Comparison of ENCODE assay signal across 11 cellular contexts in genomic region chr9:137269231-137269772, GRCh38. TPM values are rescaled to one million over a fixed set of nuclear protein-coding genes. Genes with fewer than 3 reads are reported as not detected.
DNase-seq lines count a peak whose midpoint lies in the region; ATAC-seq, FAIRE-seq and TF ChIP-seq lines count a peak whose summit lies in the region.
"Had no signal": no experiment of that assay in that cellular context is flagged by ENCODE, and none has a peak within 500 bp of the region (broad histone marks: within the 10 kb centered on the region; RNA-seq: fewer than 3 reads in every experiment).

No MANE protein-coding gene starts in this region.

- intact Hi-C loops in body of pancreas (cut with DNase I) (no loop called here), HepG2 (cut with micrococcal nuclease; ENCODE audit: unreplicated experiment) (no loop called here)
- intact Hi-C loops in CD4-positive, alpha-beta memory T cell (cut with micrococcal nuclease) = no loop called here

- no peaks in the 10 kb centered on the region for H3K9me3 ChIP-seq in body of pancreas
- H3K9me3 ChIP-seq in HepG2 (ENCODE audit: low read length) = no peaks in the 10 kb centered on the region
- H3K9me3 ChIP-seq in CD4-positive, alpha-beta memory T cell (ENCODE audit: control insufficient read depth in 1 of 2, low read length in 2 of 2) = no peaks in the 10 kb centered on the region

- H3K27ac Mint-ChIP-seq in CD4-positive, alpha-beta memory T cell = no peak overlapping the region
- H3K27ac Mint-ChIP-seq: activated CD4-positive, alpha-beta memory T cell treated with anti-CD3 and anti-CD28 coated beads, Interleukin-2, amount 10 ng/mL, durations not matched to agents 7 days and 5 days had no signal

- H3K4me2 ChIP-seq in HepG2 (ENCODE audit: low read depth, low read length) = no peak overlapping the region

- TF ChIP-seq RAD21 in HepG2 (CRISPR knock-in tag; IDR thresholded peaks at IDR 0.05) = no peak

- POLR2A ChIA-PET in HepG2 (lab: Yijun Ruan, JAX) = interaction anchor here (1.1 to 3.4 kb wide), 3 partner anchors 8 to 29 kb away, joined by 3 to 11 read pairs (median 11); partner anchors contain the start of genes TOR4A and TUBB4B
- POLR2A ChIA-PET in CD4-positive, alpha-beta memory T cell (lab: Charles Lee; ENCODE audit: partially characterized antibody) = no interaction called here

- peaks cover 5 to 7% of the 10 kb centered on the region in 2 donors for H3K36me3 ChIP-seq in body of pancreas (replicated peaks in 1 of 2; ENCODE audit: insufficient read depth in 1 of 2, low read depth in 2 of 2)
- peaks cover 20 to 39% of the 10 kb centered on the region in 2 experiments; a peak in 4 of 5 replicates for H3K36me3 ChIP-seq in HepG2 (replicated peaks in 1 of 2; ENCODE audit: control insufficient read depth in 1 of 2, insufficient read depth in 2 of 2, low read length in 2 of 2)
- H3K36me3 ChIP-seq in CD4-positive, alpha-beta memory T cell (ENCODE audit: insufficient read depth, low read length) = peaks cover 18% of the 10 kb centered on the region

- H3K4me1 ChIP-seq in body of pancreas (peaks cover 37% of the 10 kb centered on the region), HepG2 (ENCODE audit: insufficient read depth, low read length) (peaks cover 19% of the 10 kb centered on the region)
- peaks cover 11% of the 10 kb centered on the region for H3K4me1 ChIP-seq in CD4-positive, alpha-beta memory T cell (ENCODE audit: insufficient read depth, low read length)

- no peaks in the 10 kb centered on the region for H3K9me3 Mint-ChIP-seq in CD4-positive, alpha-beta memory T cell
- H3K9me3 Mint-ChIP-seq: activated CD4-positive, alpha-beta memory T cell treated with anti-CD3 and anti-CD28 coated beads, Interleukin-2, amount 10 ng/mL, durations not matched to agents 7 days and 5 days; dendritic cell treated with granulocyte-macrophage colony-stimulating factor and Interleukin-4, amounts not matched to agents 40 ng/mL and 50 ng/mL, for 4 days had no signal

- TF ChIP-seq CTCF in body of pancreas (IDR thresholded peaks at IDR 0.05) = peak in 1 of 7 experiments; percentile 4
- TF ChIP-seq CTCF in HepG2 (CRISPR knock-in tag; IDR thresholded peaks at IDR 0.05) = no peak

- H3K4me1 Mint-ChIP-seq in CD4-positive, alpha-beta memory T cell = peaks cover 8 to 19% (median 13%) of the 10 kb centered on the region in 4 donors

- DNase-seq in NCI-H2196 (lab: John Stamatoyannopoulos, UW; ENCODE audit: unreplicated experiment) (peak; percentile 33), NCI-H2196 treated with DMSO at 0.1 percent for 48 hours (lab: John Stamatoyannopoulos, UW; ENCODE audit: unreplicated experiment) (no peak), body of pancreas (peak; percentile 66 to 82 (median 80)), HepG2 (ENCODE audit: low spot score) (no peak), ureter (ENCODE audit: low spot score) (peak; percentile 79), HPDE6-E6E7 (ENCODE audit: extremely low spot score) (no peak)
- DNase-seq in CD4-positive, alpha-beta memory T cell = no peak
- DNase-seq: activated CD4-positive, alpha-beta memory T cell treated with anti-CD3 and anti-CD28 coated beads, Interleukin-2, amount 10 ng/mL, durations not matched to agents 7 days and 5 days had no signal

- H3K27me3 Mint-ChIP-seq in CD4-positive, alpha-beta memory T cell = no peaks in the 10 kb centered on the region
- H3K27me3 Mint-ChIP-seq: activated CD4-positive, alpha-beta memory T cell treated with anti-CD3 and anti-CD28 coated beads, Interleukin-2, amount 10 ng/mL, durations not matched to agents 7 days and 5 days; dendritic cell treated with granulocyte-macrophage colony-stimulating factor and Interleukin-4, amounts not matched to agents 40 ng/mL and 50 ng/mL, for 4 days had no signal

- in situ Hi-C loops in HepG2 (cut with HindIII; ENCODE audit: extremely low pct_ligation_motif_present, low pct_unique_long_range_greater_than_20kb) = no loop called here

- TF ChIP-seq POLR2A in body of pancreas (IDR thresholded peaks at IDR 0.05) (peak in 1 of 3 donors; percentile 37), HepG2 (IDR thresholded peaks at IDR 0.05; ENCODE audit: insufficient read depth in 1 of 2, low read depth in 2 of 2, low read length in 2 of 2) (no peak)

- peak overlapping the region; percentile 47 to 79 (median 66) for H3K27ac ChIP-seq in body of pancreas
- peak overlapping the region; percentile 63 for H3K27ac ChIP-seq in HepG2 (ENCODE audit: extremely low read length, insufficient read depth, low read length)
- H3K27ac ChIP-seq in CD4-positive, alpha-beta memory T cell (ENCODE audit: low read depth, low read length) = no peak overlapping the region

- FAIRE-seq in HepG2 (lab: Jason Lieb, UNC) = no peak
- FAIRE-seq: A204.1 had no signal

- H3K27me3 ChIP-seq in body of pancreas (no peaks in the 10 kb centered on the region), HepG2 (ENCODE audit: control insufficient read depth in 1 of 2, insufficient read depth in 2 of 2, low read length in 2 of 2) (no peaks in the 10 kb centered on the region)
- H3K27me3 ChIP-seq in CD4-positive, alpha-beta memory T cell (ENCODE audit: insufficient read depth, low read length) = no peaks in the 10 kb centered on the region

- 14 to 23% methylated on average over 14 to 17 of the region's 17 CpGs for WGBS in body of pancreas, 2 donors
- WGBS in HepG2 (ENCODE audit: low lambda C conversion rate) = 99% methylated on average over 16 of the region's 17 CpGs

- H3K36me3 Mint-ChIP-seq in CD4-positive, alpha-beta memory T cell = peaks cover 20 to 28% of the 10 kb centered on the region in 2 donors

- H2AFZ ChIP-seq in HepG2 (ENCODE audit: low read length) = no peak overlapping the region

- no peak overlapping the region for H3K4me3 ChIP-seq in body of pancreas
- H3K4me3 ChIP-seq in HepG2 (replicated peaks in 1 of 3; ENCODE audit: insufficient read depth in 1 of 3, low read depth in 2 of 3, low read length in 3 of 3) = no peak overlapping the region
- H3K4me3 ChIP-seq in CD4-positive, alpha-beta memory T cell (ENCODE audit: low read length in 2 of 2) = no peak overlapping the region

- CTCF ChIA-PET in HepG2 (lab: Yijun Ruan, JAX; ENCODE audit: low intra/inter-chr PET ratio, low total read pairs) = no interaction called here
- CTCF ChIA-PET in CD4-positive, alpha-beta memory T cell (lab: Charles Lee; ENCODE audit: partially characterized antibody) = no interaction called here

- BruUV-seq in HepG2 (replicated peaks; lab: Mats Ljungman, UMichigan) = no TSS peak

- no peaks in the 10 kb centered on the region for H3K79me2 ChIP-seq in HepG2 (ENCODE audit: insufficient read depth, low read length)

- ATAC-seq in body of pancreas (peak; percentile 85), HepG2 (no peak), GM19397 (IDR thresholded peaks at IDR 0.05; ENCODE audit: unreplicated experiment) (no peak)

- TF ChIP-seq EP300 in HepG2 (IDR thresholded peaks at IDR 0.05; ENCODE audit: low read depth in 2 of 2, low read length in 2 of 2) = no peak
- no peak for TF ChIP-seq EP300 in HepG2 (CRISPR knock-in tag; IDR thresholded peaks at IDR 0.05; ENCODE audit: borderline replicate concordance)

- no peak overlapping the region for H3K9ac ChIP-seq in HepG2 (ENCODE audit: insufficient read depth, low read depth, low read length)

- no peaks in the 10 kb centered on the region; the same call in 1 of the 2 replicates for H4K20me1 ChIP-seq in HepG2 (ENCODE audit: insufficient read depth, low read length)

- H3K4me3 Mint-ChIP-seq in CD4-positive, alpha-beta memory T cell = no peak overlapping the region
- H3K4me3 Mint-ChIP-seq: activated CD4-positive, alpha-beta memory T cell treated with anti-CD3 and anti-CD28 coated beads, Interleukin-2, amount 10 ng/mL, durations not matched to agents 7 days and 5 days had no signal

RNA-seq across cellular contexts. Expression of gene TOR4A, which starts 8.2 kb away (rescaled TPM):
- total RNA-seq in body of pancreas (10 to 100 TPM in 1 of 2 donors, 1 to 10 TPM in 1; 9.9 to 12.2 TPM), HepG2 (2016; rRNA removed; fragmentation: Illumina TruSeq; extraction: Trizol) (7.0 and 14.2 TPM in 2 replicates), ureter (15.4 TPM)
- 1.3 and 1.5 TPM in 2 replicates for total RNA-seq in HepG2 (2016; cell fraction: cytosol; rRNA removed; fragmentation: Illumina TruSeq; extraction: Trizol; ENCODE audit: low read depth)
- 6.7 and 14.2 TPM in 2 replicates for total RNA-seq in HepG2 (2016; cell fraction: insoluble cytoplasmic fraction; rRNA removed; fragmentation: Illumina TruSeq; extraction: Trizol)
- 5.1 and 6.1 TPM in 2 replicates for total RNA-seq in HepG2 (2016; cell fraction: membrane; rRNA removed; fragmentation: Illumina TruSeq; extraction: Trizol)
- total RNA-seq in HepG2 (2016; cell fraction: nucleus; rRNA removed; fragmentation: Illumina TruSeq; extraction: Trizol) = 10.4 and 11.5 TPM in 2 replicates
- polyA plus RNA-seq in HepG2 (2011; rRNA removed) = 11.1 and 16.4 TPM in 2 replicates
- 14.3 and 20.7 TPM in 2 replicates for polyA plus RNA-seq in HepG2 (2011; cell fraction: cytosol; rRNA removed)
- 17.2 and 18.2 TPM in 2 replicates for polyA plus RNA-seq in HepG2 (2011; cell fraction: nucleus; rRNA removed)
- polyA plus RNA-seq in HepG2 (2012) = 6.6 and 10.2 TPM in 2 replicates
- 1.1 and 1.2 TPM in 2 replicates for polyA plus RNA-seq in HepG2 (2016; cell fraction: cytosol; fragmentation: Illumina TruSeq; extraction: Trizol; ENCODE audit: low read depth)
- 7.9 and 8.2 TPM in 2 replicates for polyA plus RNA-seq in HepG2 (2016; cell fraction: insoluble cytoplasmic fraction; fragmentation: Illumina TruSeq; extraction: Trizol; ENCODE audit: low read depth)
- polyA plus RNA-seq in HepG2 (2016; cell fraction: membrane; fragmentation: Illumina TruSeq; extraction: Trizol; ENCODE audit: low read depth) = 3.0 and 3.1 TPM in 2 replicates
- polyA plus RNA-seq in HepG2 (2016; cell fraction: nucleus; fragmentation: Illumina TruSeq; extraction: Trizol; ENCODE audit: insufficient read depth, low read depth) = 20.6 and 20.8 TPM in 2 replicates
- 13.4 and 50.2 TPM in 2 replicates for polyA minus RNA-seq in HepG2 (2011; rRNA and poly(A)+ RNA removed; ENCODE audit: low replicate concordance)
- polyA minus RNA-seq in HepG2 (2011; cell fraction: cytosol; rRNA and poly(A)+ RNA removed) = 29.6 and 30.9 TPM in 2 replicates
- polyA minus RNA-seq in HepG2 (2011; cell fraction: nucleus; rRNA and poly(A)+ RNA removed) = 6.3 and 7.8 TPM in 2 replicates
- total RNA-seq in CD4-positive, alpha-beta memory T cell = 1 to 10 TPM; 2.1 TPM
- under 1 TPM; 0.46 to 0.78 TPM for polyA plus RNA-seq in CD4-positive, alpha-beta memory T cell

RNA-seq across cellular contexts. Expression of gene NELFB, which starts 14.2 kb away (rescaled TPM):
- total RNA-seq in body of pancreas (10 to 100 TPM; 31.3 to 34.2 TPM), HepG2 (2016; rRNA removed; fragmentation: Illumina TruSeq; extraction: Trizol) (38.7 and 45.8 TPM in 2 replicates), ureter (45.2 TPM)
- 11.1 and 13.7 TPM in 2 replicates for total RNA-seq in HepG2 (2016; cell fraction: cytosol; rRNA removed; fragmentation: Illumina TruSeq; extraction: Trizol; ENCODE audit: low read depth)
- 33.9 and 46.1 TPM in 2 replicates for total RNA-seq in HepG2 (2016; cell fraction: insoluble cytoplasmic fraction; rRNA removed; fragmentation: Illumina TruSeq; extraction: Trizol)
- total RNA-seq in HepG2 (2016; cell fraction: membrane; rRNA removed; fragmentation: Illumina TruSeq; extraction: Trizol) = 31.9 and 34.1 TPM in 2 replicates
- 19.5 and 22.8 TPM in 2 replicates for total RNA-seq in HepG2 (2016; cell fraction: nucleus; rRNA removed; fragmentation: Illumina TruSeq; extraction: Trizol)
- polyA plus RNA-seq in HepG2 (2011; rRNA removed) = 26.5 and 38.0 TPM in 2 replicates
- polyA plus RNA-seq in HepG2 (2011; cell fraction: cytosol; rRNA removed) = 31.2 and 47.6 TPM in 2 replicates
- 58.0 and 66.2 TPM in 2 replicates for polyA plus RNA-seq in HepG2 (2011; cell fraction: nucleus; rRNA removed)
- 37.0 and 38.0 TPM in 2 replicates for polyA plus RNA-seq in HepG2 (2012)
- 13.2 and 13.7 TPM in 2 replicates for polyA plus RNA-seq in HepG2 (2016; cell fraction: cytosol; fragmentation: Illumina TruSeq; extraction: Trizol; ENCODE audit: low read depth)
- polyA plus RNA-seq in HepG2 (2016; cell fraction: insoluble cytoplasmic fraction; fragmentation: Illumina TruSeq; extraction: Trizol; ENCODE audit: low read depth) = 38.8 and 48.5 TPM in 2 replicates
- 24.3 and 28.9 TPM in 2 replicates for polyA plus RNA-seq in HepG2 (2016; cell fraction: membrane; fragmentation: Illumina TruSeq; extraction: Trizol; ENCODE audit: low read depth)
- polyA plus RNA-seq in HepG2 (2016; cell fraction: nucleus; fragmentation: Illumina TruSeq; extraction: Trizol; ENCODE audit: insufficient read depth, low read depth) = 40.4 and 45.0 TPM in 2 replicates
- 63.2 and 70.3 TPM in 2 replicates for polyA minus RNA-seq in HepG2 (2011; rRNA and poly(A)+ RNA removed; ENCODE audit: low replicate concordance)
- 28.7 and 31.0 TPM in 2 replicates for polyA minus RNA-seq in HepG2 (2011; cell fraction: cytosol; rRNA and poly(A)+ RNA removed)
- 10.3 and 11.6 TPM in 2 replicates for polyA minus RNA-seq in HepG2 (2011; cell fraction: nucleus; rRNA and poly(A)+ RNA removed)
- total RNA-seq in CD4-positive, alpha-beta memory T cell = 10 to 100 TPM; 44.3 to 44.9 TPM
- polyA plus RNA-seq in CD4-positive, alpha-beta memory T cell = 10 to 100 TPM; 28.3 to 28.7 TPM

RNA-seq across cellular contexts. Expression of gene STPG3, which starts 18.2 kb away (rescaled TPM):
- total RNA-seq in body of pancreas = not detected
- not detected in 2 replicates for total RNA-seq in HepG2 (2016; rRNA removed; fragmentation: Illumina TruSeq; extraction: Trizol)
- total RNA-seq in HepG2 (2016; cell fraction: cytosol; rRNA removed; fragmentation: Illumina TruSeq; extraction: Trizol; ENCODE audit: low read depth) = not detected in 2 replicates
- total RNA-seq in HepG2 (2016; cell fraction: insoluble cytoplasmic fraction; rRNA removed; fragmentation: Illumina TruSeq; extraction: Trizol) = not detected in 2 replicates
- total RNA-seq in HepG2 (2016; cell fraction: membrane; rRNA removed; fragmentation: Illumina TruSeq; extraction: Trizol) = not detected in 2 replicates
- total RNA-seq in HepG2 (2016; cell fraction: nucleus; rRNA removed; fragmentation: Illumina TruSeq; extraction: Trizol) = not detected in 2 replicates
- polyA plus RNA-seq in HepG2 (2011; rRNA removed) = not detected in 2 replicates
- polyA plus RNA-seq in HepG2 (2011; cell fraction: cytosol; rRNA removed) = not detected in 2 replicates
- 0.45 and 0.50 TPM in 2 replicates for polyA plus RNA-seq in HepG2 (2011; cell fraction: nucleus; rRNA removed)
- 0.27 and 0.35 TPM in 2 replicates for polyA plus RNA-seq in HepG2 (2012)
- polyA plus RNA-seq in HepG2 (2016; cell fraction: cytosol; fragmentation: Illumina TruSeq; extraction: Trizol; ENCODE audit: low read depth) = not detected in 2 replicates
- not detected in 2 replicates for polyA plus RNA-seq in HepG2 (2016; cell fraction: insoluble cytoplasmic fraction; fragmentation: Illumina TruSeq; extraction: Trizol; ENCODE audit: low read depth)
- not detected in 2 replicates for polyA plus RNA-seq in HepG2 (2016; cell fraction: membrane; fragmentation: Illumina TruSeq; extraction: Trizol; ENCODE audit: low read depth)
- polyA plus RNA-seq in HepG2 (2016; cell fraction: nucleus; fragmentation: Illumina TruSeq; extraction: Trizol; ENCODE audit: insufficient read depth, low read depth) = not detected in 2 replicates
- polyA minus RNA-seq in HepG2 (2011; rRNA and poly(A)+ RNA removed; ENCODE audit: low replicate concordance) = 0.23 TPM in 1 of 2 replicates, not detected in the other
- polyA minus RNA-seq in HepG2 (2011; cell fraction: cytosol; rRNA and poly(A)+ RNA removed) = not detected in 2 replicates
- polyA minus RNA-seq in HepG2 (2011; cell fraction: nucleus; rRNA and poly(A)+ RNA removed) = not detected in 2 replicates
- not detected for total RNA-seq in ureter
- total RNA-seq in CD4-positive, alpha-beta memory T cell = not detected
- not detected for polyA plus RNA-seq in CD4-positive, alpha-beta memory T cell
- total RNA-seq: activated CD4-positive, alpha-beta memory T cell treated with anti-CD3 and anti-CD28 coated beads, Interleukin-2, amount 10 ng/mL, durations not matched to agents 7 days and 5 days had no signal

RNA-seq across cellular contexts. Expression of gene TUBB4B, which starts 28.2 kb away (rescaled TPM):
- total RNA-seq in body of pancreas = 100 to 1,000 TPM in 1 of 2 donors, 10 to 100 TPM in 1; 79.1 to 171 TPM
- 412 and 481 TPM in 2 replicates for total RNA-seq in HepG2 (2016; rRNA removed; fragmentation: Illumina TruSeq; extraction: Trizol)
- 96.3 and 106 TPM in 2 replicates for total RNA-seq in HepG2 (2016; cell fraction: cytosol; rRNA removed; fragmentation: Illumina TruSeq; extraction: Trizol; ENCODE audit: low read depth)
- 424 and 467 TPM in 2 replicates for total RNA-seq in HepG2 (2016; cell fraction: insoluble cytoplasmic fraction; rRNA removed; fragmentation: Illumina TruSeq; extraction: Trizol)
- total RNA-seq in HepG2 (2016; cell fraction: membrane; rRNA removed; fragmentation: Illumina TruSeq; extraction: Trizol) = 128 TPM in 2 replicates
- 195 and 203 TPM in 2 replicates for total RNA-seq in HepG2 (2016; cell fraction: nucleus; rRNA removed; fragmentation: Illumina TruSeq; extraction: Trizol)
- polyA plus RNA-seq in HepG2 (2011; rRNA removed) = 182 and 243 TPM in 2 replicates
- 251 and 293 TPM in 2 replicates for polyA plus RNA-seq in HepG2 (2011; cell fraction: cytosol; rRNA removed)
- 210 and 235 TPM in 2 replicates for polyA plus RNA-seq in HepG2 (2011; cell fraction: nucleus; rRNA removed)
- polyA plus RNA-seq in HepG2 (2012) = 190 and 205 TPM in 2 replicates
- polyA plus RNA-seq in HepG2 (2016; cell fraction: cytosol; fragmentation: Illumina TruSeq; extraction: Trizol; ENCODE audit: low read depth) = 115 and 121 TPM in 2 replicates
- polyA plus RNA-seq in HepG2 (2016; cell fraction: insoluble cytoplasmic fraction; fragmentation: Illumina TruSeq; extraction: Trizol; ENCODE audit: low read depth) = 587 and 625 TPM in 2 replicates
- 115 and 122 TPM in 2 replicates for polyA plus RNA-seq in HepG2 (2016; cell fraction: membrane; fragmentation: Illumina TruSeq; extraction: Trizol; ENCODE audit: low read depth)
- 355 and 369 TPM in 2 replicates for polyA plus RNA-seq in HepG2 (2016; cell fraction: nucleus; fragmentation: Illumina TruSeq; extraction: Trizol; ENCODE audit: insufficient read depth, low read depth)
- polyA minus RNA-seq in HepG2 (2011; rRNA and poly(A)+ RNA removed; ENCODE audit: low replicate concordance) = 270 and 721 TPM in 2 replicates
- polyA minus RNA-seq in HepG2 (2011; cell fraction: cytosol; rRNA and poly(A)+ RNA removed) = 140 and 144 TPM in 2 replicates
- polyA minus RNA-seq in HepG2 (2011; cell fraction: nucleus; rRNA and poly(A)+ RNA removed) = 74.6 and 75.6 TPM in 2 replicates
- 351 TPM for total RNA-seq in ureter
- total RNA-seq in CD4-positive, alpha-beta memory T cell = 100 to 1,000 TPM in 1 of 2 experiments, 10 to 100 TPM in 1; 99.8 to 103 TPM
- polyA plus RNA-seq in CD4-positive, alpha-beta memory T cell = 10 to 100 TPM; 53.1 to 64.1 TPM

RNA-seq across cellular contexts. Expression of gene NRARP, which starts 32.8 kb away (rescaled TPM):
- total RNA-seq in body of pancreas (10 to 100 TPM; 18.4 to 24.4 TPM), HepG2 (2016; rRNA removed; fragmentation: Illumina TruSeq; extraction: Trizol) (0.14 and 0.22 TPM in 2 replicates), ureter (7.1 TPM)
- total RNA-seq in HepG2 (2016; cell fraction: cytosol; rRNA removed; fragmentation: Illumina TruSeq; extraction: Trizol; ENCODE audit: low read depth) = 0.26 and 0.30 TPM in 2 replicates
- total RNA-seq in HepG2 (2016; cell fraction: insoluble cytoplasmic fraction; rRNA removed; fragmentation: Illumina TruSeq; extraction: Trizol) = 0.19 and 0.35 TPM in 2 replicates
- 0.21 and 0.25 TPM in 2 replicates for total RNA-seq in HepG2 (2016; cell fraction: membrane; rRNA removed; fragmentation: Illumina TruSeq; extraction: Trizol)
- total RNA-seq in HepG2 (2016; cell fraction: nucleus; rRNA removed; fragmentation: Illumina TruSeq; extraction: Trizol) = 0.19 and 0.22 TPM in 2 replicates
- 0.46 and 0.73 TPM in 2 replicates for polyA plus RNA-seq in HepG2 (2011; rRNA removed)
- 0.74 and 1.0 TPM in 2 replicates for polyA plus RNA-seq in HepG2 (2011; cell fraction: cytosol; rRNA removed)
- 0.69 and 0.79 TPM in 2 replicates for polyA plus RNA-seq in HepG2 (2011; cell fraction: nucleus; rRNA removed)
- polyA plus RNA-seq in HepG2 (2012) = 0.51 and 0.78 TPM in 2 replicates
- 0.21 and 0.42 TPM in 2 replicates for polyA plus RNA-seq in HepG2 (2016; cell fraction: cytosol; fragmentation: Illumina TruSeq; extraction: Trizol; ENCODE audit: low read depth)
- polyA plus RNA-seq in HepG2 (2016; cell fraction: insoluble cytoplasmic fraction; fragmentation: Illumina TruSeq; extraction: Trizol; ENCODE audit: low read depth) = 0.17 and 0.46 TPM in 2 replicates
- polyA plus RNA-seq in HepG2 (2016; cell fraction: membrane; fragmentation: Illumina TruSeq; extraction: Trizol; ENCODE audit: low read depth) = 0.40 and 0.56 TPM in 2 replicates
- 0.36 and 0.52 TPM in 2 replicates for polyA plus RNA-seq in HepG2 (2016; cell fraction: nucleus; fragmentation: Illumina TruSeq; extraction: Trizol; ENCODE audit: insufficient read depth, low read depth)
- polyA minus RNA-seq in HepG2 (2011; rRNA and poly(A)+ RNA removed; ENCODE audit: low replicate concordance) = 1.0 and 2.0 TPM in 2 replicates
- polyA minus RNA-seq in HepG2 (2011; cell fraction: cytosol; rRNA and poly(A)+ RNA removed) = 0.59 and 0.88 TPM in 2 replicates
- polyA minus RNA-seq in HepG2 (2011; cell fraction: nucleus; rRNA and poly(A)+ RNA removed) = 0.25 TPM in 1 of 2 replicates, not detected in the other
- total RNA-seq in CD4-positive, alpha-beta memory T cell = under 1 TPM; 0.25 to 0.29 TPM
- polyA plus RNA-seq in CD4-positive, alpha-beta memory T cell = not detected

Comparison
In these comparisons a context has a peak if more than half of its experiments do, and no peak if none do; other contexts are left out.
1. DNase-seq: peak in NCI-H2196 (single experiment), body of pancreas (4 of 4) and ureter (single experiment); none in NCI-H2196 treated with DMSO at 0.1 percent for 48 hours (single experiment), HepG2 (single experiment), CD4-positive, alpha-beta memory T cell (0 of 5) and HPDE6-E6E7 (single experiment).